In the genomic region with DNA sequence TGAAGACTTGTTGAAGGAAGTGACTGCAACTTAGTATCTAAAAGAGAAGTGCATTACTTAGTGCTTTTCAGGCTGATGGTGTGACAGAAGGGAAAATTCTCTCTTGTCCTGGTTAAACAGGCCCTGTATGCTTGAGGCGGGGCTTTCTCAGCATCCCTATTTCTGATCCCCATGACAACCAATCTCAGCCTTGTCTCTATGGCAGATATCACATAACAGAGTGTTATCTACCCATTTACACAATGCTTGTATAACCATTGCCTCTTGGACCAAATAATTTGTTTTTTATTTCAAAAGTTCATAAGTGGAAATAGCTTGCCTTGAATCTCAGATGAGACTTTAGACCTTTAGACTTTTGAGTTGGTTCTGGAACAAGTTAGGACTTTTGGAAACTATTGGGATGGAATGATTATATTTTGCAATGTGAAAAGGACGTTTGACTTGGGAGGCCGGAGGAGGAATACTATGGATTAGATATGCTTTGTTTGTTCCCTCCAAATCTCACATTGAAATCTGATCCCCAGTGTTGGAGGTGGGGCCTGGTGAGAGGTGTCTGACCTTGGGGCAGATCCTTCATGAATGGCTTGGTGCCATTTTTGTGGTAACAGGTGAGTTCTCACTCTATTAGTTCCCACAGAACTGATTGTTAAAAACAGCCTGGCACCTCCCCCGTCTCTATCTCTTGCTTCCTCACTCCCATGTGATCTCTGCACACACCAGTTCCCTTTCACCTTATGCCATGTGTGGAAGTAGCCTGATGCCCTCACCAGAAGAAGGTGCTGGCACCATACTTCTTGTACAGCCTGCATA, we compare ENCODE assay signal across 21 cellular contexts. TPM values are rescaled to one million over a fixed set of nuclear protein-coding genes. Genes with fewer than 3 reads are reported as not detected.
A peak's percentile ranks its signal among the peaks of the same experiment; 100 is the strongest.
DNase-seq lines count a peak whose midpoint lies in the region; ATAC-seq, FAIRE-seq and TF ChIP-seq lines count a peak whose summit lies in the region.
"Had no signal": no experiment of that assay in that cellular context is flagged by ENCODE, and none has a peak within 500 bp of the region (broad histone marks: within the 10 kb centered on the region; RNA-seq: fewer than 3 reads in every experiment).

No MANE protein-coding gene starts in this region.

- no peaks in the 10 kb centered on the region for H3K9me3 Mint-ChIP-seq in activated naive CD4-positive, alpha-beta T cell treated with anti-CD3 and anti-CD28 coated beads, Interleukin-2, amount 50 U/mL, for 72 hours
- H3K9me3 Mint-ChIP-seq: CD8-positive, alpha-beta T cell had no signal

- no peak overlapping the region for H2AFZ ChIP-seq in HepG2 (ENCODE audit: low read length)

- POLR2A ChIA-PET in HepG2 (lab: Yijun Ruan, JAX), result no interaction called here

- peak in 1 of 2 donors; percentile 44 for TF ChIP-seq RAD21 in liver (IDR thresholded peaks at IDR 0.05)
- no peak for TF ChIP-seq RAD21 in HepG2 (CRISPR knock-in tag; IDR thresholded peaks at IDR 0.05)

- intact Hi-C loops in HepG2 (cut with micrococcal nuclease; ENCODE audit: unreplicated experiment) (no loop called here), right lobe of liver (cut with DNase I) (no loop called here)

- H3K27me3 ChIP-seq in liver (ENCODE audit: control insufficient read depth in 4 of 4, insufficient read depth in 4 of 4, low read length in 3 of 4) (no peaks in the 10 kb centered on the region), HepG2 (ENCODE audit: control insufficient read depth in 1 of 2, insufficient read depth in 2 of 2, low read length in 2 of 2) (no peaks in the 10 kb centered on the region; a peak in 1 of 5 replicates), right lobe of liver (no peaks in the 10 kb centered on the region)

- ATAC-seq in HepG2 (no peak), right lobe of liver (peak; percentile 12 to 66 (median 62))
- ATAC-seq in activated naive CD4-positive, alpha-beta T cell treated with anti-CD3 and anti-CD28 coated beads, Interleukin-2, amount 50 U/mL, for 72 hours, result no peak
- ATAC-seq: CD8-positive, alpha-beta T cell had no signal

- H3K27ac ChIP-seq in liver (ENCODE audit: low read depth in 1 of 2, low read length in 2 of 2) (peak overlapping the region; percentile 44 to 52), HepG2 (ENCODE audit: extremely low read length, insufficient read depth, low read length) (no peak overlapping the region), right lobe of liver (peak overlapping the region in 2 of 3 donors; percentile 47 to 94)
- H3K27ac ChIP-seq: 22Rv1 had no signal

- no peak overlapping the region for H3K9ac ChIP-seq in liver (ENCODE audit: low read depth in 1 of 2, low read length in 2 of 2)
- H3K9ac ChIP-seq in HepG2 (ENCODE audit: insufficient read depth, low read depth, low read length), result no peak overlapping the region

- WGBS in liver, result 44% methylated on average over 4 of the region's 4 CpGs
- WGBS in HepG2 (ENCODE audit: low lambda C conversion rate), result 15% methylated on average over 4 of the region's 4 CpGs
- 53% methylated on average over 4 of the region's 4 CpGs for WGBS in right lobe of liver (ENCODE audit: insufficient coverage, low coverage, low lambda C conversion rate, missing lambda C conversion rate)

- no peaks in the 10 kb centered on the region for H4K20me1 ChIP-seq in HepG2 (ENCODE audit: insufficient read depth, low read length)

- no peaks in the 10 kb centered on the region for H3K36me3 Mint-ChIP-seq in activated naive CD4-positive, alpha-beta T cell treated with anti-CD3 and anti-CD28 coated beads, Interleukin-2, amount 50 U/mL, for 72 hours
- H3K36me3 Mint-ChIP-seq: CD14-positive monocyte; CD8-positive, alpha-beta T cell had no signal

- H3K4me1 ChIP-seq in liver (ENCODE audit: control insufficient read depth in 4 of 4, insufficient read depth in 4 of 4, low read length in 3 of 4) (peaks cover 3 to 26% (median 24%) of the 10 kb centered on the region in 4 donors), HepG2 (ENCODE audit: insufficient read depth, low read length) (peaks cover 10% of the 10 kb centered on the region; the same call in 1 of the 2 replicates), right lobe of liver (peaks cover 0 to 28% (median 6%) of the 10 kb centered on the region in 4 donors)

- H3K4me3 ChIP-seq in liver (ENCODE audit: low read depth in 1 of 3, low read length in 3 of 3) (no peak overlapping the region), HepG2 (replicated peaks in 1 of 3; ENCODE audit: insufficient read depth in 1 of 3, low read depth in 2 of 3, low read length in 3 of 3) (no peak overlapping the region), right lobe of liver (no peak overlapping the region)

- no peaks in the 10 kb centered on the region for H3K36me3 ChIP-seq in liver (ENCODE audit: control insufficient read depth in 4 of 4, insufficient read depth in 3 of 4, low read depth in 1 of 4, low read length in 3 of 4)
- H3K36me3 ChIP-seq in HepG2 (replicated peaks in 1 of 2; ENCODE audit: control insufficient read depth in 1 of 2, insufficient read depth in 2 of 2, low read length in 2 of 2), result no peaks in the 10 kb centered on the region
- H3K36me3 ChIP-seq in right lobe of liver, result no peaks in the 10 kb centered on the region

- CTCF ChIA-PET in HepG2 (lab: Yijun Ruan, JAX; ENCODE audit: low intra/inter-chr PET ratio, low total read pairs), result no interaction called here

- DNase-seq in DMS153 (lab: John Stamatoyannopoulos, UW), result peak; percentile 27
- DNase-seq in DMS153 treated with DMSO at 0.1 percent for 48 hours (lab: John Stamatoyannopoulos, UW; ENCODE audit: unreplicated experiment), result no peak
- no peak for DNase-seq in HepG2 (ENCODE audit: low spot score)
- peak in 2 of 3 donors; percentile 59 to 74 for DNase-seq in right lobe of liver
- DNase-seq in OCI-M2 (lab: John Stamatoyannopoulos, UW; ENCODE audit: unreplicated experiment), result no peak
- no peak for DNase-seq in iPS-NIHi7 (ENCODE audit: extremely low spot score)
- no peak for DNase-seq in activated naive CD4-positive, alpha-beta T cell treated with anti-CD3 and anti-CD28 coated beads, Interleukin-2, amount 50 U/mL, for 72 hours (ENCODE audit: low spot score in 2 of 2)
- DNase-seq: CD8-positive, alpha-beta T cell; COR-L47; DMS79; GOT3; H9 had no signal

- in situ Hi-C loops in HepG2 (cut with HindIII; ENCODE audit: extremely low pct_ligation_motif_present, low pct_unique_long_range_greater_than_20kb), result no loop called here

- TF ChIP-seq EP300 in HepG2 (IDR thresholded peaks at IDR 0.05; ENCODE audit: low read depth in 2 of 2, low read length in 2 of 2) (no peak), HepG2 (CRISPR knock-in tag; IDR thresholded peaks at IDR 0.05; ENCODE audit: borderline replicate concordance) (no peak)

- no peak overlapping the region for H3K4me2 ChIP-seq in HepG2 (ENCODE audit: low read depth, low read length)

- H3K27ac Mint-ChIP-seq in activated naive CD4-positive, alpha-beta T cell treated with anti-CD3 and anti-CD28 coated beads, Interleukin-2, amount 50 U/mL, for 72 hours, result no peak overlapping the region
- H3K27ac Mint-ChIP-seq: CD14-positive monocyte; CD8-positive, alpha-beta T cell; H9; IgD-negative memory B cell had no signal

- no peaks in the 10 kb centered on the region for H3K79me2 ChIP-seq in HepG2 (ENCODE audit: insufficient read depth, low read length)

- TF ChIP-seq POLR2A in HepG2 (IDR thresholded peaks at IDR 0.05; ENCODE audit: insufficient read depth in 1 of 2, low read depth in 2 of 2, low read length in 2 of 2) (no peak), right lobe of liver (IDR thresholded peaks at IDR 0.05) (no peak)

- FAIRE-seq in HepG2 (lab: Jason Lieb, UNC), result no peak
- FAIRE-seq: D721Med, GM12891 had no signal

- TF ChIP-seq CTCF in liver (IDR thresholded peaks at IDR 0.05; ENCODE audit: low read depth, low read length, missing input control) (no peak), HepG2 (CRISPR knock-in tag; IDR thresholded peaks at IDR 0.05) (no peak), right lobe of liver (IDR thresholded peaks at IDR 0.05) (no peak)

- no TSS peak for BruUV-seq in HepG2 (replicated peaks; lab: Mats Ljungman, UMichigan)

- H3K9me3 ChIP-seq in liver (ENCODE audit: control insufficient read depth in 4 of 4, low read length in 3 of 4), result peaks cover 0 to 4% (median 0%) of the 10 kb centered on the region in 4 donors
- H3K9me3 ChIP-seq in HepG2 (ENCODE audit: low read length), result 0 out of 2 replicates have a peak, but pooled peaks cover 2% of the 10 kb centered on the region
- H3K9me3 ChIP-seq in right lobe of liver, result no peaks in the 10 kb centered on the region

TF ChIP-seq in liver, 16 proteins besides CTCF, POLR2A, EP300 and RAD21 (continues in another document):
- no peak for TF ChIP-seq GABPA (IDR thresholded peaks at IDR 0.05 in 1 of 2, conservative IDR thresholded peaks at IDR 0.05 in 1 of 2)

TF ChIP-seq in HepG2, 621 proteins besides CTCF, POLR2A, EP300 and RAD21 (continues in another document):
- TF ChIP-seq FOXJ3 (CRISPR knock-in tag; IDR thresholded peaks at IDR 0.05; ENCODE audit: borderline replicate concordance), result no peak
- no peak for TF ChIP-seq ZNF207 (IDR thresholded peaks at IDR 0.05; ENCODE audit: borderline replicate concordance)

RNA-seq across cellular contexts. Expression of a gene that starts 3.1 kb away (rescaled TPM):
- total RNA-seq in liver (100 to 1,000 TPM in 1 of 2 donors, 1 to 10 TPM in 1; 5.6 to 142 TPM), HepG2 (2016; rRNA removed; fragmentation: Illumina TruSeq; extraction: Trizol) (not detected in 2 replicates), right lobe of liver (100 to 1,000 TPM in 3 of 6 experiments, 10 to 100 TPM in 3; 62.2 to 399 (median 159) TPM)
- polyA plus RNA-seq in liver (100 to 1,000 TPM in 1 of 2 donors, 10 to 100 TPM in 1; 78.2 to 181 TPM), HepG2 (2011; rRNA removed) (not detected in 2 replicates)
- total RNA-seq in HepG2 (2016; cell fraction: cytosol; rRNA removed; fragmentation: Illumina TruSeq; extraction: Trizol; ENCODE audit: low read depth), result not detected in 2 replicates
- total RNA-seq in HepG2 (2016; cell fraction: insoluble cytoplasmic fraction; rRNA removed; fragmentation: Illumina TruSeq; extraction: Trizol), result not detected in 2 replicates
- total RNA-seq in HepG2 (2016; cell fraction: membrane; rRNA removed; fragmentation: Illumina TruSeq; extraction: Trizol), result not detected in 2 replicates
- not detected in 2 replicates for total RNA-seq in HepG2 (2016; cell fraction: nucleus; rRNA removed; fragmentation: Illumina TruSeq; extraction: Trizol)
- not detected in 2 replicates for polyA plus RNA-seq in HepG2 (2011; cell fraction: cytosol; rRNA removed)
- not detected in 2 replicates for polyA plus RNA-seq in HepG2 (2011; cell fraction: nucleus; rRNA removed)
- polyA plus RNA-seq in HepG2 (2012), result not detected in 2 replicates
- not detected in 2 replicates for polyA plus RNA-seq in HepG2 (2016; cell fraction: cytosol; fragmentation: Illumina TruSeq; extraction: Trizol; ENCODE audit: low read depth)
- polyA plus RNA-seq in HepG2 (2016; cell fraction: insoluble cytoplasmic fraction; fragmentation: Illumina TruSeq; extraction: Trizol; ENCODE audit: low read depth), result not detected in 2 replicates
- not detected in 2 replicates for polyA plus RNA-seq in HepG2 (2016; cell fraction: membrane; fragmentation: Illumina TruSeq; extraction: Trizol; ENCODE audit: low read depth)
- not detected in 2 replicates for polyA plus RNA-seq in HepG2 (2016; cell fraction: nucleus; fragmentation: Illumina TruSeq; extraction: Trizol; ENCODE audit: insufficient read depth, low read depth)
- polyA minus RNA-seq in HepG2 (2011; rRNA and poly(A)+ RNA removed; ENCODE audit: low replicate concordance), result not detected in 2 replicates
- not detected in 2 replicates for polyA minus RNA-seq in HepG2 (2011; cell fraction: cytosol; rRNA and poly(A)+ RNA removed)
- not detected in 2 replicates for polyA minus RNA-seq in HepG2 (2011; cell fraction: nucleus; rRNA and poly(A)+ RNA removed)
- total RNA-seq in activated naive CD4-positive, alpha-beta T cell treated with anti-CD3 and anti-CD28 coated beads, Interleukin-2, amount 50 U/mL, for 72 hours, result not detected
- total RNA-seq: CD8-positive, alpha-beta T cell; G401; H9; HT-29 had no signal
- polyA plus RNA-seq: BJ, CD14-positive monocyte, IgD-negative memory B cell had no signal

Comparison
In these comparisons a context has a peak if more than half of its experiments do, and no peak if none do; other contexts are left out.
1. DNase-seq: peak in DMS153 (single experiment) and right lobe of liver (2 of 3); none in DMS153 treated with DMSO at 0.1 percent for 48 hours (single experiment), HepG2 (single experiment), OCI-M2 (single experiment), iPS-NIHi7 (single experiment) and activated naive CD4-positive, alpha-beta T cell treated with anti-CD3 and anti-CD28 coated beads, Interleukin-2, amount 50 U/mL, for 72 hours (0 of 2).
2. ATAC-seq: peak in right lobe of liver (4 of 4); none in HepG2 (single experiment) and activated naive CD4-positive, alpha-beta T cell treated with anti-CD3 and anti-CD28 coated beads, Interleukin-2, amount 50 U/mL, for 72 hours (0 of 2).
3. RNA of a gene that starts 3.1 kb away (total RNA-seq): 62.2 to 399 TPM in right lobe of liver and 5.6 to 142 TPM in liver; not detected in HepG2 and not detected in activated naive CD4-positive, alpha-beta T cell treated with anti-CD3 and anti-CD28 coated beads, Interleukin-2, amount 50 U/mL, for 72 hours; every median in the first group is over 4 times any median in the second.